Comparison of ENCODE assay signal across 8 cellular contexts in the genomic region with DNA sequence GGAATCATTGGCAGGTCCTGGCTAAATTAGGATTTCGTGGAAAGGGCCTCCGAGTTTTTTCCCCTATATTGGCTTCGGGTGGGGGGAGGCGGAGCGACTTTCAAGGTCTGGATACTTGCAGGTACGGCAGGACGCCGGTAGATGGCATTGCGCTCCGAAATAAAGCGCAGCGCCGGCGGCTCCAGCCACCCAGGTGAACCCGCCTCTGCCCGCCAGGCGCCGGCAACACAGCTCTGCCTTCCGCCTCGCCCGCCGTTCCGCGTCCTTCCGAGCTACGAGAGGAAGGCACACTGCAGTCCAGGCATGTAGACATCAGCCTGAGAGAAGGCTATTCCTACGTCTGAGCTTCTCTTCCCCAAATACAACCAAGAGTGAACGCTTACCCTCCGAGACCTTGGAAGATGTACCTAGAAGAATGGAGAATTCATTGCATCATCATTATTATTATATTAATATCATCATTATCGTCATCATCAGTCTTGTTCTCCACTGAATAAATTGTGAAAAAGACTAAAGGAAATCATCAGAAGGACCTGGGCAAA.
DNase-seq lines count a peak whose midpoint lies in the region; FAIRE-seq and TF ChIP-seq lines count a peak whose summit lies in the region.

No MANE protein-coding gene starts in this region.

- H3K27me3 ChIP-seq in H7 (ENCODE audit: control insufficient read depth, insufficient read depth, low read length): peaks cover 27% of the 10 kb centered on the region; the same call in 1 of the 2 replicates

- TF ChIP-seq CTCF in LNCAP (IDR thresholded peaks at IDR 0.05): peak; percentile 84

- peak overlapping the region; percentile 48 for H3K4me3 ChIP-seq in H7 (ENCODE audit: insufficient read depth, low read depth, low read length)

- DNase-seq in ELF-1 (ENCODE audit: low read depth, low spot score) (peak; percentile 88), H7 (peak; percentile 82), RPMI8226 (peak; percentile 93), frontal cortex (ENCODE audit: low spot score in 2 of 2) (peak; percentile 25 to 70), nucleus accumbens (lab: John Stamatoyannopoulos, UW) (peak in 54 of 56 donors; percentile 1 to 81 (median 43)), superior temporal gyrus (ENCODE audit: extremely low spot score) (peak; percentile 79)
- peak; percentile 5 to 47 (median 20) for DNase-seq in activated naive CD4-positive, alpha-beta T cell (lab: John Stamatoyannopoulos, UW)

- no peak for FAIRE-seq in frontal cortex (lab: Jason Lieb, UNC)

- H3K36me3 ChIP-seq in H7 (replicated peaks; ENCODE audit: control insufficient read depth, insufficient read depth, low read length): no peaks in the 10 kb centered on the region

Comparison
In these comparisons a context has a peak if more than half of its experiments do, and no peak if none do; other contexts are left out.
1. Peak in every context shown above with its lines: DNase-seq and H3K4me3 ChIP-seq.
2. DNase-seq: peak in every context shown above with its lines; median percentile 93 in RPMI8226; 88 in ELF-1; 82 in H7; 79 in superior temporal gyrus; 48 in frontal cortex; 43 in nucleus accumbens; 20 in activated naive CD4-positive, alpha-beta T cell.